In genomic region chr10:27192284-27192683, GRCh38 we compare ENCODE assay signal across 10 cellular contexts. TPM values are rescaled to one million over a fixed set of nuclear protein-coding genes. Genes with fewer than 3 reads are reported as not detected.
DNase-seq lines count a peak whose midpoint lies in the region; ATAC-seq and TF ChIP-seq lines count a peak whose summit lies in the region.
"Had no signal": no experiment of that assay in that cellular context is flagged by ENCODE, and none has a peak within 500 bp of the region (broad histone marks: within the 10 kb centered on the region; RNA-seq: fewer than 3 reads in every experiment).

No MANE protein-coding gene starts in this region.

- H3K9me3 ChIP-seq in GM23248 (ENCODE audit: low read depth) (no peaks in the 10 kb centered on the region), RWPE2 (ENCODE audit: severe bottlenecking) (no peaks in the 10 kb centered on the region)

- no peaks in the 10 kb centered on the region for H3K27me3 Mint-ChIP-seq in activated CD4-positive, alpha-beta memory T cell treated with anti-CD3 and anti-CD28 coated beads, Interleukin-2, amount 10 ng/mL, durations not matched to agents 7 days and 5 days

- no peaks in the 10 kb centered on the region for H3K9me2 ChIP-seq in GM23248 (ENCODE audit: insufficient read depth)

- POLR2A ChIA-PET in activated CD4-positive, alpha-beta memory T cell treated with anti-CD3 and anti-CD28 coated beads, Interleukin-2, amount 10 ng/mL, durations not matched to agents 7 days and 5 days (lab: Charles Lee), result no interaction called here

- CTCF ChIA-PET in activated CD4-positive, alpha-beta memory T cell treated with anti-CD3 and anti-CD28 coated beads, Interleukin-2, amount 10 ng/mL, durations not matched to agents 7 days and 5 days (lab: Charles Lee), result no interaction called here

- peak; percentile 93 for ATAC-seq in RWPE2 (ENCODE audit: low read depth)

- no peaks in the 10 kb centered on the region for H3K9me3 Mint-ChIP-seq in activated CD4-positive, alpha-beta memory T cell treated with anti-CD3 and anti-CD28 coated beads, Interleukin-2, amount 10 ng/mL, durations not matched to agents 7 days and 5 days

- H3F3A ChIP-seq in GM23248 (ENCODE audit: insufficient read depth), result peaks cover 5% of the 10 kb centered on the region; the same call in 1 of the 2 replicates

- H3K4me1 ChIP-seq in GM23248 (ENCODE audit: insufficient read depth), result peaks cover 9% of the 10 kb centered on the region
- H3K4me1 ChIP-seq in RWPE2 (ENCODE audit: insufficient read depth, poor library complexity, severe bottlenecking), result no peaks in the 10 kb centered on the region

- H3K27ac Mint-ChIP-seq in activated CD4-positive, alpha-beta memory T cell treated with anti-CD3 and anti-CD28 coated beads, Interleukin-2, amount 10 ng/mL, durations not matched to agents 7 days and 5 days, result no peak overlapping the region

- no peaks in the 10 kb centered on the region for H3K79me2 ChIP-seq in GM23248 (ENCODE audit: insufficient read depth)

- H2AFZ ChIP-seq in GM23248, result no peak overlapping the region

- no peak overlapping the region for H3K4me2 ChIP-seq in GM23248 (ENCODE audit: unreplicated experiment)

- 37 to 42% methylated on average over 3 of the region's 3 CpGs for WGBS in GM23248 (ENCODE audit: low coverage in 1 of 2, low lambda C conversion rate in 2 of 2, missing lambda C conversion rate in 2 of 2), 2 experiments

- no peaks in the 10 kb centered on the region for H4K20me1 ChIP-seq in GM23248 (ENCODE audit: insufficient read depth)

- peaks cover 3% of the 10 kb centered on the region; the same call in 1 of the 2 replicates for H3K36me3 ChIP-seq in GM23248 (ENCODE audit: low read depth)
- peaks cover 24% of the 10 kb centered on the region for H3K36me3 ChIP-seq in RWPE2 (ENCODE audit: low read depth)

- TF ChIP-seq CTCF in RWPE2 (IDR thresholded peaks at IDR 0.05; ENCODE audit: poor library complexity, severe bottlenecking) (no peak), retinal pigment epithelial cell (conservative IDR thresholded peaks at IDR 0.05; ENCODE audit: low read depth, low read length) (no peak)

- in situ Hi-C loops in GM23248 (cut with MboI), result no loop called here

- H3K4me1 Mint-ChIP-seq in activated CD4-positive, alpha-beta memory T cell treated with anti-CD3 and anti-CD28 coated beads, Interleukin-2, amount 10 ng/mL, durations not matched to agents 7 days and 5 days, result no peaks in the 10 kb centered on the region

- DNase-seq in GM23248, result peak; percentile 96
- DNase-seq in RWPE2 (ENCODE audit: low spot score), result no peak
- peak; percentile 98 for DNase-seq in fibroblast of peridontal ligament (ENCODE audit: extremely low read depth)
- DNase-seq in retinal pigment epithelial cell (ENCODE audit: low read depth), result peak; percentile 98
- DNase-seq in activated CD4-positive, alpha-beta memory T cell treated with anti-CD3 and anti-CD28 coated beads, Interleukin-2, amount 10 ng/mL, durations not matched to agents 7 days and 5 days, result no peak
- no peak for DNase-seq in SKM-1 treated with dmso at 0.1 percent for 144 hours (lab: John Stamatoyannopoulos, UW; ENCODE audit: unreplicated experiment)
- no peak for DNase-seq in mucosa of gallbladder (ENCODE audit: low spot score)
- DNase-seq in NCI-H748 treated with DMSO at 0.1 percent for 48 hours (lab: John Stamatoyannopoulos, UW), result no peak
- DNase-seq: H7, right cardiac atrium had no signal

- H3K27me3 ChIP-seq in GM23248 (replicated peaks; ENCODE audit: insufficient read depth) (no peaks in the 10 kb centered on the region), RWPE2 (ENCODE audit: insufficient read depth, poor library complexity, severe bottlenecking) (no peaks in the 10 kb centered on the region)

- H3K4me3 ChIP-seq in GM23248 (no peak overlapping the region), RWPE2 (ENCODE audit: severe bottlenecking) (no peak overlapping the region), retinal pigment epithelial cell (ENCODE audit: low read length) (no peak overlapping the region)

- H3K4me3 Mint-ChIP-seq in activated CD4-positive, alpha-beta memory T cell treated with anti-CD3 and anti-CD28 coated beads, Interleukin-2, amount 10 ng/mL, durations not matched to agents 7 days and 5 days, result no peak overlapping the region

- peak overlapping the region; percentile 13; the same call in 1 of the 2 replicates for H3K27ac ChIP-seq in GM23248
- H3K27ac ChIP-seq in RWPE2 (ENCODE audit: poor library complexity, severe bottlenecking), result no peak overlapping the region

- no peak overlapping the region for H3K9ac ChIP-seq in GM23248

- peaks cover 16% of the 10 kb centered on the region for H3K36me3 Mint-ChIP-seq in activated CD4-positive, alpha-beta memory T cell treated with anti-CD3 and anti-CD28 coated beads, Interleukin-2, amount 10 ng/mL, durations not matched to agents 7 days and 5 days (ENCODE audit: low read depth)

RNA-seq across cellular contexts. Expression of gene MASTL, which starts 37.1 kb away (rescaled TPM):
- 8.6 and 8.9 TPM in 2 replicates for total RNA-seq in GM23248 (2014; rRNA removed; shearing (Covaris generic))
- 7.4 and 8.4 TPM in 2 replicates for polyA plus RNA-seq in GM23248 (2016; fragmentation: Nextera tagmentation; extraction: Ambion mirVana)
- total RNA-seq in activated CD4-positive, alpha-beta memory T cell treated with anti-CD3 and anti-CD28 coated beads, Interleukin-2, amount 10 ng/mL, durations not matched to agents 7 days and 5 days, result 10 to 100 TPM; 38.0 to 40.1 TPM
- total RNA-seq in mucosa of gallbladder, result 5.0 TPM

RNA-seq across cellular contexts. Expression of gene YME1L1, which starts 38.1 kb away (rescaled TPM):
- 102 and 109 TPM in 2 replicates for total RNA-seq in GM23248 (2014; rRNA removed; shearing (Covaris generic))
- polyA plus RNA-seq in GM23248 (2016; fragmentation: Nextera tagmentation; extraction: Ambion mirVana), result 105 and 108 TPM in 2 replicates
- total RNA-seq in activated CD4-positive, alpha-beta memory T cell treated with anti-CD3 and anti-CD28 coated beads, Interleukin-2, amount 10 ng/mL, durations not matched to agents 7 days and 5 days, result 100 to 1,000 TPM; 122 to 131 TPM
- 87.9 TPM for total RNA-seq in mucosa of gallbladder

RNA-seq across cellular contexts. Expression of gene ACBD5, which starts 48.3 kb away (rescaled TPM):
- 22.3 and 25.0 TPM in 2 replicates for total RNA-seq in GM23248 (2014; rRNA removed; shearing (Covaris generic))
- 18.8 and 20.1 TPM in 2 replicates for polyA plus RNA-seq in GM23248 (2016; fragmentation: Nextera tagmentation; extraction: Ambion mirVana)
- 10 to 100 TPM; 23.7 to 25.2 TPM for total RNA-seq in activated CD4-positive, alpha-beta memory T cell treated with anti-CD3 and anti-CD28 coated beads, Interleukin-2, amount 10 ng/mL, durations not matched to agents 7 days and 5 days
- total RNA-seq in mucosa of gallbladder, result 34.4 TPM

Comparison
In these comparisons a context has a peak if more than half of its experiments do, and no peak if none do; other contexts are left out.
1. DNase-seq: peak in GM23248 (single experiment), fibroblast of peridontal ligament (single experiment) and retinal pigment epithelial cell (single experiment); none in RWPE2 (single experiment), activated CD4-positive, alpha-beta memory T cell treated with anti-CD3 and anti-CD28 coated beads, Interleukin-2, amount 10 ng/mL, durations not matched to agents 7 days and 5 days (single experiment), SKM-1 treated with dmso at 0.1 percent for 144 hours (single experiment), mucosa of gallbladder (single experiment) and NCI-H748 treated with DMSO at 0.1 percent for 48 hours (single experiment).